Comparison of ENCODE assay signal across 23 cellular contexts in the genomic region with DNA sequence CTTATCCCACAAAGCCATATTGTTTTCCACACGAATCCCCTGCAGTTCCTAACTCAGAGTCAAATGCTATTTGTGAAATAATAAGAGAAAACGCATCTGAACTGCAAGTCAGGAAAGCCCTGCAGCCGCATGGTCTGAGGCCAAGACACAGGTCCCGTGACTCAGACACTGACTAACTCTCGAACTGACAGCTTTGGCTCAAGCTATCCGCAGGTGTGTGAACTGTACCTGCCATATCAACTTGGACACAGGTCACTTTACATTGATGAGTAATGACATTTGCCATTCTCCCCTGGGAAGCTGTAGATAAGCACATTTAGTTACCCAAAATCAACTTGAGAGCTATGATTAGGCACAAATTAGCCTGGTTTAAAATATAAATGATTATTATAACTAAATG. TPM values are rescaled to one million over a fixed set of nuclear protein-coding genes. Genes with fewer than 3 reads are reported as not detected.
DNase-seq lines count a peak whose midpoint lies in the region; FAIRE-seq and TF ChIP-seq lines count a peak whose summit lies in the region.
"Had no signal": no experiment of that assay in that cellular context is flagged by ENCODE, and none has a peak within 500 bp of the region (broad histone marks: within the 10 kb centered on the region; RNA-seq: fewer than 3 reads in every experiment).

No MANE protein-coding gene starts in this region.

- WGBS in H9 (ENCODE audit: extremely low coverage, insufficient read length, low lambda C conversion rate) = no CpG with 5 or more reads among the region's 6 CpGs

- H3K9me3 Mint-ChIP-seq in astrocyte (ENCODE audit: unreplicated experiment) = no peaks in the 10 kb centered on the region
- no peaks in the 10 kb centered on the region for H3K9me3 Mint-ChIP-seq in H9
- H3K9me3 Mint-ChIP-seq: activated CD4-positive, alpha-beta T cell treated with anti-CD3 and anti-CD28 coated beads, Interleukin-2, amount 10 ng/mL, durations not matched to agents 24 days and 14 days; activated naive CD8-positive, alpha-beta T cell treated with anti-CD3 and anti-CD28 coated beads, Interleukin-2, amount 10 ng/mL, durations not matched to agents 7 days and 5 days had no signal

- no peak overlapping the region for H2AK5ac ChIP-seq in H9 (ENCODE audit: insufficient read length, low read length)

- H3K4me2 ChIP-seq in astrocyte (ENCODE audit: low read length) (no peak overlapping the region), H9 (ENCODE audit: insufficient read depth, insufficient read length, low read length) (no peak overlapping the region)

- peaks cover 8% of the 10 kb centered on the region for H3K4me1 ChIP-seq in astrocyte (ENCODE audit: insufficient read depth, low read length)
- peaks cover 1% of the 10 kb centered on the region; the same call in 1 of the 2 replicates for H3K4me1 ChIP-seq in H9 (ENCODE audit: insufficient read depth, low read length)
- H3K4me1 ChIP-seq: body of pancreas had no signal

- DNase-seq in ACHN = peak; percentile 23
- peak; percentile 58 for DNase-seq in M059J (ENCODE audit: low read depth)
- peak; percentile 32 for DNase-seq in astrocyte (ENCODE audit: low read depth)
- DNase-seq in foreskin melanocyte = peak; percentile 76
- DNase-seq in activated CD4-positive, alpha-beta T cell treated with anti-CD3 and anti-CD28 coated beads, Interleukin-2, amount 50 U/mL, for 1 hour = no peak
- no peak for DNase-seq in COR-L47 (lab: John Stamatoyannopoulos, UW)
- no peak for DNase-seq in stimulated activated CD4-positive, alpha-beta T cell treated with anti-CD3 and anti-CD28 coated beads, Interleukin-4, amount 100 ng/mL, for 24 hours
- no peak for DNase-seq in H9
- DNase-seq: activated CD4-positive, alpha-beta T cell treated with anti-CD3 and anti-CD28 coated beads, Interleukin-2, amount 10 ng/mL, durations not matched to agents 24 days and 14 days; activated naive CD8-positive, alpha-beta T cell treated with anti-CD3 and anti-CD28 coated beads, Interleukin-2, amount 10 ng/mL, durations not matched to agents 7 days and 5 days; BE2C; body of pancreas; hippocampal formation; Karpas-422; NCI-H1105; NCI-H2081; NCI-H510A treated with DMSO at 0.1 percent for 48 hours; retina; SHP77; spleen; stimulated activated CD8-positive, alpha-beta memory T cell treated with anti-CD3 and anti-CD28 coated beads, Interleukin-4, amount 100 ng/mL, for 48 hours; T-helper 1 cell had no signal

- H3K4me1 Mint-ChIP-seq in astrocyte (ENCODE audit: low read depth, unreplicated experiment) = peaks cover 1% of the 10 kb centered on the region
- peaks cover 9 to 14% of the 10 kb centered on the region in 2 experiments for H3K4me1 Mint-ChIP-seq in H9
- H3K4me1 Mint-ChIP-seq: activated CD4-positive, alpha-beta T cell treated with anti-CD3 and anti-CD28 coated beads, Interleukin-2, amount 10 ng/mL, durations not matched to agents 24 days and 14 days; activated naive CD8-positive, alpha-beta T cell treated with anti-CD3 and anti-CD28 coated beads, Interleukin-2, amount 10 ng/mL, durations not matched to agents 7 days and 5 days had no signal

- H3K27me3 ChIP-seq in astrocyte (ENCODE audit: insufficient read depth, low read length) = no peaks in the 10 kb centered on the region
- H3K27me3 ChIP-seq in H9 (ENCODE audit: insufficient read depth, low read length) = no peaks in the 10 kb centered on the region
- H3K27me3 ChIP-seq: BE2C, body of pancreas, spleen had no signal

- H2BK12ac ChIP-seq in H9 (ENCODE audit: insufficient read length, low read depth, low read length) = no peak overlapping the region

- H3K36me3 Mint-ChIP-seq in astrocyte (ENCODE audit: low read depth, unreplicated experiment) (peaks cover 3% of the 10 kb centered on the region), H9 (ENCODE audit: insufficient read depth in 1 of 3, low read depth in 3 of 3) (peaks cover 16 to 32% (median 27%) of the 10 kb centered on the region in 3 experiments)

- FAIRE-seq in astrocyte (lab: Jason Lieb, UNC) = no peak
- FAIRE-seq: islet of Langerhans had no signal

- H3K27ac Mint-ChIP-seq in astrocyte (ENCODE audit: unreplicated experiment) (no peak overlapping the region), H9 (no peak overlapping the region; a peak in 1 of 7 replicates)
- H3K27ac Mint-ChIP-seq: activated CD4-positive, alpha-beta T cell treated with anti-CD3 and anti-CD28 coated beads, Interleukin-2, amount 10 ng/mL, durations not matched to agents 24 days and 14 days; activated naive CD8-positive, alpha-beta T cell treated with anti-CD3 and anti-CD28 coated beads, Interleukin-2, amount 10 ng/mL, durations not matched to agents 7 days and 5 days had no signal

- H3K36me3 ChIP-seq in astrocyte (ENCODE audit: insufficient read depth, low read length) = peaks cover 3% of the 10 kb centered on the region

- no peak overlapping the region for H3K14ac ChIP-seq in H9 (ENCODE audit: insufficient read depth, low read length)

- H2AFZ ChIP-seq in astrocyte (ENCODE audit: low read depth, low read length) (no peak overlapping the region), H9 (ENCODE audit: low read length) (no peak overlapping the region)

- no peak overlapping the region for H2BK120ac ChIP-seq in H9 (ENCODE audit: low read depth, low read length, poor library complexity, severe bottlenecking)

- H3K9me3 ChIP-seq in astrocyte (ENCODE audit: insufficient read depth, low read depth, low read length) = no peaks in the 10 kb centered on the region
- no peaks in the 10 kb centered on the region for H3K9me3 ChIP-seq in H9 (ENCODE audit: control insufficient read depth, low read depth, low read length)
- H3K9me3 ChIP-seq: BE2C, body of pancreas, spleen had no signal

- in situ Hi-C loops in ACHN (cut with HindIII; ENCODE audit: low pct_ligation_motif_present, low pct_unique_long_range_greater_than_20kb, low sequenced_read_pairs) = loop anchor here (25.0 kb wide), 1 partner anchor 207 kb away; no protein-coding TSS in a partner anchor

- H4K20me1 ChIP-seq in astrocyte (ENCODE audit: insufficient read depth, low read length) (no peaks in the 10 kb centered on the region), H9 (ENCODE audit: control insufficient read depth, insufficient read depth, insufficient read length) (no peaks in the 10 kb centered on the region)

- H2BK5ac ChIP-seq in H9 (ENCODE audit: insufficient read length, low read length) = no peak overlapping the region

- H3K4ac ChIP-seq in H9 (ENCODE audit: low read depth, low read length) = no peak overlapping the region

- H3K9ac ChIP-seq in astrocyte (ENCODE audit: low read length) (no peak overlapping the region), H9 (ENCODE audit: extremely low read depth, insufficient read length, low read length) (no peak overlapping the region)

- H4K5ac ChIP-seq in H9 (ENCODE audit: insufficient read length, low read depth, low read length) = no peak overlapping the region

- H3K27me3 Mint-ChIP-seq in astrocyte (ENCODE audit: low read depth, unreplicated experiment) (no peaks in the 10 kb centered on the region), H9 (ENCODE audit: low read depth) (no peaks in the 10 kb centered on the region)
- H3K27me3 Mint-ChIP-seq: activated CD4-positive, alpha-beta T cell treated with anti-CD3 and anti-CD28 coated beads, Interleukin-2, amount 10 ng/mL, durations not matched to agents 24 days and 14 days; activated naive CD8-positive, alpha-beta T cell treated with anti-CD3 and anti-CD28 coated beads, Interleukin-2, amount 10 ng/mL, durations not matched to agents 7 days and 5 days had no signal

- H3K79me1 ChIP-seq in H9 (ENCODE audit: insufficient read depth, low read depth, low read length, poor library complexity, severe bottlenecking) = no peaks in the 10 kb centered on the region

- H4K91ac ChIP-seq in H9 (ENCODE audit: insufficient read length, low read depth, low read length) = no peak overlapping the region

- H3K23ac ChIP-seq in H9 (ENCODE audit: insufficient read length, low read depth, low read length) = no peak overlapping the region

- no peak overlapping the region for H3T11ph ChIP-seq in H9 (ENCODE audit: low read length)

- no peak overlapping the region for H3K56ac ChIP-seq in H9 (ENCODE audit: insufficient read length, low read depth, low read length)

- H3K23me2 ChIP-seq in H9 (ENCODE audit: insufficient read length, low read depth, low read length, poor library complexity, severe bottlenecking) = no peaks in the 10 kb centered on the region

- no peak overlapping the region for H3K27ac ChIP-seq in astrocyte (ENCODE audit: low read depth, low read length)
- no peak overlapping the region for H3K27ac ChIP-seq in H9 (ENCODE audit: insufficient read length, low read depth, low read length)
- H3K27ac ChIP-seq: body of pancreas had no signal

- H3K4me3 ChIP-seq in astrocyte (ENCODE audit: insufficient read depth, low read depth, low read length) = no peak overlapping the region
- H3K4me3 ChIP-seq: body of pancreas, spleen had no signal

- no peak for TF ChIP-seq CTCF in astrocyte (IDR thresholded peaks at IDR 0.05; ENCODE audit: insufficient read depth, low read depth, low read length)
- no peak for TF ChIP-seq CTCF in H9 (conservative IDR thresholded peaks at IDR 0.05)

- H3K4me3 Mint-ChIP-seq in astrocyte (ENCODE audit: unreplicated experiment) = no peak overlapping the region
- no peak overlapping the region for H3K4me3 Mint-ChIP-seq in H9
- H3K4me3 Mint-ChIP-seq: activated CD4-positive, alpha-beta T cell treated with anti-CD3 and anti-CD28 coated beads, Interleukin-2, amount 10 ng/mL, durations not matched to agents 24 days and 14 days; activated naive CD8-positive, alpha-beta T cell treated with anti-CD3 and anti-CD28 coated beads, Interleukin-2, amount 10 ng/mL, durations not matched to agents 7 days and 5 days had no signal

- H4K8ac ChIP-seq in H9 (replicated peaks; ENCODE audit: insufficient read length, low read depth, low read length) = no peak overlapping the region

- H3K79me2 ChIP-seq in astrocyte (ENCODE audit: insufficient read depth, low read length) (no peaks in the 10 kb centered on the region), H9 (ENCODE audit: insufficient read depth, low read length) (no peaks in the 10 kb centered on the region)

- no peak overlapping the region for H2BK20ac ChIP-seq in H9 (ENCODE audit: low read depth, low read length, poor library complexity, severe bottlenecking)

- H2BK15ac ChIP-seq in H9 (ENCODE audit: low read depth, low read length) = no peak overlapping the region

- H3K18ac ChIP-seq in H9 (ENCODE audit: insufficient read length, low read depth, low read length) = no peak overlapping the region

RNA-seq across cellular contexts. Expression of a gene that starts 34.9 kb away (rescaled TPM):
- total RNA-seq in M059J (2014; rRNA removed; shearing (Covaris generic)) = 21.2 and 26.0 TPM in 2 replicates
- total RNA-seq in astrocyte = 19.3 and 24.9 TPM in 2 replicates
- total RNA-seq in H9 (2021) = 40.3 and 41.0 TPM in 2 replicates

Comparison
In these comparisons a context has a peak if more than half of its experiments do, and no peak if none do; other contexts are left out.
1. DNase-seq: peak in ACHN (single experiment), M059J (single experiment), astrocyte (single experiment) and foreskin melanocyte (single experiment); none in activated CD4-positive, alpha-beta T cell treated with anti-CD3 and anti-CD28 coated beads, Interleukin-2, amount 50 U/mL, for 1 hour (single experiment), COR-L47 (single experiment), stimulated activated CD4-positive, alpha-beta T cell treated with anti-CD3 and anti-CD28 coated beads, Interleukin-4, amount 100 ng/mL, for 24 hours (single experiment) and H9 (single experiment).